In the genomic region with DNA sequence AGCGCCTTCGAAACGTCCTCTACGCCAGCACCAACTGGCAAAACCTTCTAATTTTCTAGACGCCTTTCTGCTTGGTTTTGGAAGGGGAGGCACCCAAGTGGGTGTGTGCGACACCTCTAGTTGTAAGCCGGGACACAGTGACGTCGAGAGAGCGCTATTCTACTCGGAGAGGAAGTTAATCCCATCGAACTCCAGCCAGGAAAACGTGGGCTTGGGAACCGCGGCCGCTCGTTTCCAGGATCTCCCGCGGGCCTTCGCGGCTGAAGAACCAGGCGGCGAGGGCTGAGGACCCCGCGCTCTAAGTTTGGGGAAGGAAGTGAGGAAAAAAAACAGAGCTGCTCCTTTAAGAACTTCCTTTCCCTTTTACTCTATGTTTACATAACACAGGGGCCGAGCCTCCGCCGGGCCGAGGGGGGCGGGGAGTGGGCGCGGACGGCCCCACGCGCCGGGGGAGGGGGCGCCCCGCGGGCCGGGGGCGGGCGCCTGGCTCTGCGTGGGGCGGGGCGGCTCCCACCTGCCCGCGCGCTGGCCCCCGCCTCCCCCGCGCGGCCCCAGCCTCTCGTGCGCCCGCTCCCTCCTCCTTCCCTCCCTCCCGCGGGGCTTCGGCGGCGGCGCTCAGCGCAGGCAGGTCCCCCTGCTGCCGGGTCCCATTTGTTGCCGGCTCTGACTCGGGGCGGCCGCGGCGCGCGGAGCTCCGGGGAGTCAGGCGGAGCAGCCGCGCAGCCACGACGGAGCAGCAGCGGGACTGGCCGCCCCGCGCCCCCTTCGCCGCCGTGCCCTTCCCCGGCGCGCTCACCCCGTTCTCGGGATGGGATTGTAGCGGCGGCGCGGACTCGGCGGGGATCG, we compare ENCODE assay signal across 8 cellular contexts. TPM values are rescaled to one million over a fixed set of nuclear protein-coding genes. Genes with fewer than 3 reads are reported as not detected.
DNase-seq lines count a peak whose midpoint lies in the region; ATAC-seq, FAIRE-seq and TF ChIP-seq lines count a peak whose summit lies in the region.

A gene with protein sequence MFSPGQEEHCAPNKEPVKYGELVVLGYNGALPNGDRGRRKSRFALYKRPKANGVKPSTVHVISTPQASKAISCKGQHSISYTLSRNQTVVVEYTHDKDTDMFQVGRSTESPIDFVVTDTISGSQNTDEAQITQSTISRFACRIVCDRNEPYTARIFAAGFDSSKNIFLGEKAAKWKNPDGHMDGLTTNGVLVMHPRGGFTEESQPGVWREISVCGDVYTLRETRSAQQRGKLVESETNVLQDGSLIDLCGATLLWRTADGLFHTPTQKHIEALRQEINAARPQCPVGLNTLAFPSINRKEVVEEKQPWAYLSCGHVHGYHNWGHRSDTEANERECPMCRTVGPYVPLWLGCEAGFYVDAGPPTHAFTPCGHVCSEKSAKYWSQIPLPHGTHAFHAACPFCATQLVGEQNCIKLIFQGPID (plus strand): TSS at position 647 of the 846 bp plus-strand sequence. CDS start 250 bp downstream, outside the sequence.

- no peaks in the 10 kb centered on the region for H3K36me3 ChIP-seq in keratinocyte (ENCODE audit: control insufficient read depth in 2 of 2, extremely low read depth in 1 of 2, insufficient read depth in 2 of 2, low read length in 2 of 2)

- H3K9me3 ChIP-seq in keratinocyte (ENCODE audit: control insufficient read depth, low read depth, low read length) = no peaks in the 10 kb centered on the region

- H2AFZ ChIP-seq in keratinocyte (ENCODE audit: control insufficient read depth, low read length) = peak within 1 kb of the TSS; percentile 56

- ATAC-seq in GM18517 (IDR thresholded peaks at IDR 0.05; ENCODE audit: unreplicated experiment) (peak; percentile 69), HG03045 (IDR thresholded peaks at IDR 0.05; ENCODE audit: unreplicated experiment) (peak; percentile 79)
- ATAC-seq in activated CD4-positive, CD25-positive, alpha-beta regulatory T cell treated with anti-CD3 and anti-CD28 coated beads, Interleukin-2, amount 50 U/mL, for 24 hours = peak; percentile 79 to 80

- no peak for FAIRE-seq in keratinocyte (lab: Jason Lieb, UNC)
- no peak for FAIRE-seq in RCC 7860 (lab: Jason Lieb, UNC)

- H3K79me2 ChIP-seq in keratinocyte (ENCODE audit: control insufficient read depth, insufficient read depth, low read length) = no peaks in the 10 kb centered on the region

- TF ChIP-seq CTCF in keratinocyte (optimal IDR thresholded peaks at IDR 0.05 in 1 of 3, IDR thresholded peaks at IDR 0.05 in 1 of 3, conservative IDR thresholded peaks at IDR 0.05 in 1 of 3; ENCODE audit: extremely low read depth in 1 of 3, insufficient read depth in 2 of 3, low read length in 3 of 3) = no peak

- dilution Hi-C loops in keratinocyte (cut with MboI; ENCODE audit: extremely low pct_ligation_motif_present, low sequenced_read_pairs) = no loop called here

- no peak within 1 kb of the TSS for H3K9ac ChIP-seq in keratinocyte (ENCODE audit: control insufficient read depth, extremely low read depth, insufficient read depth, low read length)

- H3K4me3 ChIP-seq in keratinocyte (ENCODE audit: control insufficient read depth in 2 of 3, extremely low read depth in 1 of 3, insufficient read depth in 2 of 3, low read depth in 1 of 3, low read length in 3 of 3) = peak within 1 kb of the TSS; percentile 45 to 66 (median 65)

- peak within 1 kb of the TSS; percentile 89 for H3K4me2 ChIP-seq in keratinocyte (ENCODE audit: control insufficient read depth, extremely low read depth, insufficient read depth, low read depth, low read length)

- H3K9me1 ChIP-seq in keratinocyte (ENCODE audit: control insufficient read depth, extremely low read depth, insufficient read depth, low read length) = no peaks in the 10 kb centered on the region

- H3K27ac ChIP-seq in keratinocyte (ENCODE audit: control insufficient read depth, insufficient read depth, low read length) = no peak within 1 kb of the TSS

- H3K4me1 ChIP-seq in keratinocyte (ENCODE audit: control insufficient read depth, extremely low read depth, insufficient read depth, low read length) = peaks cover 2% of the 10 kb centered on the region

- peaks cover 52% of the 10 kb centered on the region for H3K27me3 ChIP-seq in keratinocyte (ENCODE audit: control insufficient read depth, extremely low read depth, insufficient read depth, low read length)

- H4K20me1 ChIP-seq in keratinocyte (ENCODE audit: control insufficient read depth, extremely low read depth, insufficient read depth, low read length) = no peaks in the 10 kb centered on the region

- peak; percentile 55 for DNase-seq in NCI-H2196 treated with DMSO at 0.1 percent for 48 hours (lab: John Stamatoyannopoulos, UW; ENCODE audit: unreplicated experiment)
- peak; percentile 91 for DNase-seq in central memory CD4-positive, alpha-beta T cell
- no peak for DNase-seq in keratinocyte (ENCODE audit: low read depth, low spot score)
- peak; percentile 63 for DNase-seq in stimulated activated CD4-positive, alpha-beta T cell treated with anti-CD3 and anti-CD28 coated beads, Interleukin-12 subunit alpha, Interleukin-12 subunit beta, amount 100 ng/mL, for 4 hours
- no peak for DNase-seq in RCC 7860 (ENCODE audit: low spot score)

RNA-seq across cellular contexts. Expression of the gene that starts here (rescaled TPM):
- 0.01 TPM in 2 of 3 replicates, not detected in the other for polyA plus RNA-seq in keratinocyte
- 0.46 TPM for polyA plus RNA-seq in keratinocyte (2011; ENCODE audit: low read depth)
- polyA plus RNA-seq in keratinocyte (2011; cell fraction: cytosol; rRNA removed) = 0.06 TPM in 1 of 2 replicates, not detected in the other
- 0.25 TPM in 1 of 2 replicates, not detected in the other for polyA plus RNA-seq in keratinocyte (2011; cell fraction: nucleus; rRNA removed)
- 0.63 TPM in 1 of 2 replicates, not detected in the other for polyA plus RNA-seq in keratinocyte (2012; ENCODE audit: low replicate concordance)
- 0.10 to 0.23 TPM in 2 of 3 replicates, not detected in the other for polyA minus RNA-seq in keratinocyte
- polyA minus RNA-seq in keratinocyte (2011; cell fraction: cytosol; rRNA and poly(A)+ RNA removed) = not detected
- not detected in 2 replicates for polyA minus RNA-seq in keratinocyte (2011; cell fraction: nucleus; rRNA and poly(A)+ RNA removed)

Comparison
In these comparisons a context has a peak if more than half of its experiments do, and no peak if none do; other contexts are left out.
1. DNase-seq: peak in NCI-H2196 treated with DMSO at 0.1 percent for 48 hours (single experiment), central memory CD4-positive, alpha-beta T cell (single experiment) and stimulated activated CD4-positive, alpha-beta T cell treated with anti-CD3 and anti-CD28 coated beads, Interleukin-12 subunit alpha, Interleukin-12 subunit beta, amount 100 ng/mL, for 4 hours (single experiment); none in keratinocyte (single experiment) and RCC 7860 (single experiment).
2. Peak in every context shown above with its lines, with median percentiles within 50 percentile points of each other: ATAC-seq.